ENCODE assay signal across 1 cellular context in the genomic region with DNA sequence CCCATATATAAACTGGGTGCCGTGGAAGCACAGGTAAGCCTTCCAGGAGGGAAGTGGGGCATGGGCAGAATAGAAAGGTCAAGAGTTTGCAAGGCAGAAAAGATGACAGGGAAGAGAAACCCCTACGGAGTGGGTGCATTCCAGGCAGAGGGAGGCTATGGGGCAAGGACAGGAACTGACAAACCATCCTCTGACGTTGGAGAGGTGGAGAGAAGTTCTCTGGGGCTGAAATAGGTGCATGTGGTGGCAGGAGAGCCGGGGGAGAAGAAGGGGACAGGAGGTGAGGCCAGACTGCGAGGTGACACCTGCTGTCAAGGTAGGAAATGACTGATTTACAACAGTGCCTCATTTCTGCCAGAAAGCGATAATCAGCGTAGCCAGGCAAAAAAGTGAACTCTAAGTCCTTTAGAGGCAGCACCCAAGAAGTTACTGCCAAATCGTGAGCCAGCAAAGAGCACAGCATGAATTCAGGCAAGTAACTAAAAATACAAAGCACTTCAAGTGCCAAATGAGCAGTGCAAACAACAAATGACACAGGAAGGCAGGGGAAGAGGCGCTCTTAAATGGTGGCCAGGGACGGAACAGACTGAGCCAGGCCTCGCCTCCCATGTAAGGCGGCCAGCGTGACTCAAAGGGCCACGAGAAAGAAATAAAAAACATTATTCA.
TF ChIP-seq lines count a peak whose summit lies in the region.

No MANE protein-coding gene starts in this region.

TF ChIP-seq in K562, 482 proteins besides CTCF, POLR2A, EP300 and RAD21:
- peak in 1 of 3 experiments; percentile 11 for TF ChIP-seq YY1 (IDR thresholded peaks at IDR 0.05; ENCODE audit: borderline replicate concordance in 1 of 3, control insufficient read depth in 1 of 3, extremely low read depth in 1 of 3, insufficient read depth in 3 of 3, insufficient read length in 1 of 3, insufficient replicate concordance in 2 of 3, low read depth in 1 of 3, low read length in 2 of 3)
- TF ChIP-seq MEIS2 (IDR thresholded peaks at IDR 0.05; ENCODE audit: partially characterized antibody) = peak; percentile 53
- TF ChIP-seq, protein P1, sequence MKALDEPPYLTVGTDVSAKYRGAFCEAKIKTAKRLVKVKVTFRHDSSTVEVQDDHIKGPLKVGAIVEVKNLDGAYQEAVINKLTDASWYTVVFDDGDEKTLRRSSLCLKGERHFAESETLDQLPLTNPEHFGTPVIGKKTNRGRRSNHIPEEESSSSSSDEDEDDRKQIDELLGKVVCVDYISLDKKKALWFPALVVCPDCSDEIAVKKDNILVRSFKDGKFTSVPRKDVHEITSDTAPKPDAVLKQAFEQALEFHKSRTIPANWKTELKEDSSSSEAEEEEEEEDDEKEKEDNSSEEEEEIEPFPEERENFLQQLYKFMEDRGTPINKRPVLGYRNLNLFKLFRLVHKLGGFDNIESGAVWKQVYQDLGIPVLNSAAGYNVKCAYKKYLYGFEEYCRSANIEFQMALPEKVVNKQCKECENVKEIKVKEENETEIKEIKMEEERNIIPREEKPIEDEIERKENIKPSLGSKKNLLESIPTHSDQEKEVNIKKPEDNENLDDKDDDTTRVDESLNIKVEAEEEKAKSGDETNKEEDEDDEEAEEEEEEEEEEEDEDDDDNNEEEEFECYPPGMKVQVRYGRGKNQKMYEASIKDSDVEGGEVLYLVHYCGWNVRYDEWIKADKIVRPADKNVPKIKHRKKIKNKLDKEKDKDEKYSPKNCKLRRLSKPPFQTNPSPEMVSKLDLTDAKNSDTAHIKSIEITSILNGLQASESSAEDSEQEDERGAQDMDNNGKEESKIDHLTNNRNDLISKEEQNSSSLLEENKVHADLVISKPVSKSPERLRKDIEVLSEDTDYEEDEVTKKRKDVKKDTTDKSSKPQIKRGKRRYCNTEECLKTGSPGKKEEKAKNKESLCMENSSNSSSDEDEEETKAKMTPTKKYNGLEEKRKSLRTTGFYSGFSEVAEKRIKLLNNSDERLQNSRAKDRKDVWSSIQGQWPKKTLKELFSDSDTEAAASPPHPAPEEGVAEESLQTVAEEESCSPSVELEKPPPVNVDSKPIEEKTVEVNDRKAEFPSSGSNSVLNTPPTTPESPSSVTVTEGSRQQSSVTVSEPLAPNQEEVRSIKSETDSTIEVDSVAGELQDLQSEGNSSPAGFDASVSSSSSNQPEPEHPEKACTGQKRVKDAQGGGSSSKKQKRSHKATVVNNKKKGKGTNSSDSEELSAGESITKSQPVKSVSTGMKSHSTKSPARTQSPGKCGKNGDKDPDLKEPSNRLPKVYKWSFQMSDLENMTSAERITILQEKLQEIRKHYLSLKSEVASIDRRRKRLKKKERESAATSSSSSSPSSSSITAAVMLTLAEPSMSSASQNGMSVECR (CRISPR knock-in tag; IDR thresholded peaks at IDR 0.05) = no peak
- TF ChIP-seq, protein P2, sequence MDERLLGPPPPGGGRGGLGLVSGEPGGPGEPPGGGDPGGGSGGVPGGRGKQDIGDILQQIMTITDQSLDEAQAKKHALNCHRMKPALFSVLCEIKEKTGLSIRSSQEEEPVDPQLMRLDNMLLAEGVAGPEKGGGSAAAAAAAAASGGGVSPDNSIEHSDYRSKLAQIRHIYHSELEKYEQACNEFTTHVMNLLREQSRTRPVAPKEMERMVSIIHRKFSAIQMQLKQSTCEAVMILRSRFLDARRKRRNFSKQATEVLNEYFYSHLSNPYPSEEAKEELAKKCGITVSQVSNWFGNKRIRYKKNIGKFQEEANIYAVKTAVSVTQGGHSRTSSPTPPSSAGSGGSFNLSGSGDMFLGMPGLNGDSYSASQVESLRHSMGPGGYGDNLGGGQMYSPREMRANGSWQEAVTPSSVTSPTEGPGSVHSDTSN (CRISPR knock-in tag; IDR thresholded peaks at IDR 0.05; ENCODE audit: low read depth) = no peak
- TF ChIP-seq, protein P2 (tag; conservative IDR thresholded peaks at IDR 0.05; ENCODE audit: low read depth) = peak; percentile 41
- 0 out of 2 replicates have a peak, but pooled peaks have one; percentile 7 for TF ChIP-seq CBFA2T3 (IDR thresholded peaks at IDR 0.05)
- TF ChIP-seq KLF16 (IDR thresholded peaks at IDR 0.05) = no peak
